26 cellular contexts compared by ENCODE assay signal in the genomic region with DNA sequence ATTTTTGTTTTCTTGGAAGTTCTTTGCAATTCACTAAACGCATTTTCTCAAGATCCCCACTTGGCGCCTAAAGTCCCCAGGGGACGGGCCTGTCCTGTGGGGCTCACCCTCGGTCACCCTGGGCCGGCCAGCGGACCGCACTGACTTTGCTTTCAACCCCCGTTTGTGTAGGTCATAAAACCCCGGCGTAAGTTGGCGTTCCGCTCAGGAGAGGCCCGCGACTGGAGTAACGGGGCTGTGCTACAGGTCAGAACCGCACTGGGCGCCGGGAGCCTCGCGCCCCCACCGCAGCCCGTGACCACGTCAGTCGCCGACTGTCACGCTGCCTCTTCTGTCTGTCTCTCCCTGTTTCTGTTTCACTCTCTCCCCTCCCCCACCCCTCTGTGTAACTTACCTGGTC. TPM values are rescaled to one million over a fixed set of nuclear protein-coding genes. Genes with fewer than 3 reads are reported as not detected.
"Had no signal": no experiment of that assay in that cellular context is flagged by ENCODE, and none has a peak within 500 bp of the region (broad histone marks: within the 10 kb centered on the region; RNA-seq: fewer than 3 reads in every experiment).

No MANE protein-coding gene starts in this region.

- ATAC-seq: heart right ventricle; left colon; left lung; natural killer cell; pancreas; right cardiac atrium; sciatic nerve; stimulated activated memory B cell treated with anti-CD40 and anti-IgM and Interleukin-4, amounts not matched to agents 10 μg/mL and 1 μg/mL and 100 μg/mL, for 72 hours; stimulated activated naive CD8-positive, alpha-beta T cell treated with anti-CD3 and anti-CD28 coated beads, Interleukin-15, Interleukin-2, amounts not matched to agents 100 U/mL and 50 U/mL, for 24 hours had no signal

- H3K9me3 Mint-ChIP-seq: mesothelial cell of epicardium; naive B cell; natural killer cell; stimulated activated memory B cell treated with anti-CD40 and anti-IgM and Interleukin-4, amounts not matched to agents 10 μg/mL and 1 μg/mL and 100 μg/mL, for 72 hours had no signal

- H3K4me1 ChIP-seq: heart right ventricle, left lung, pancreas, prostate gland, stomach, testis, transverse colon, upper lobe of left lung, vagina had no signal

- H3K4me1 Mint-ChIP-seq: mesothelial cell of epicardium; stimulated activated memory B cell treated with anti-CD40 and anti-IgM and Interleukin-4, amounts not matched to agents 10 μg/mL and 1 μg/mL and 100 μg/mL, for 72 hours had no signal

- FAIRE-seq: keratinocyte, pancreas had no signal

- H3K27ac ChIP-seq: heart right ventricle, hepatocyte, left lung, pancreas, prostate gland, skin epidermis, stomach, testis, transverse colon, upper lobe of left lung, vagina had no signal

- DNase-seq: heart right ventricle; left colon; left lung; mesendoderm; naive B cell; natural killer cell; pancreas; posterior cingulate gyrus; retina; stimulated activated CD4-positive, alpha-beta T cell treated with anti-CD3 and anti-CD28 coated beads, Interleukin-4, amount 100 ng/mL, for 24 hours; stimulated activated naive CD8-positive, alpha-beta T cell treated with anti-CD3 and anti-CD28 coated beads, Interleukin-15, Interleukin-2, amounts not matched to agents 100 U/mL and 50 U/mL, for 24 hours; stomach; testis; thyroid gland; transverse colon had no signal

- H3K4me3 ChIP-seq: heart right ventricle, hepatocyte, left lung, lung, pancreas, prostate gland, skin epidermis, stomach, testis, thyroid gland, transverse colon, upper lobe of left lung, vagina had no signal

- H3K79me2 ChIP-seq: hepatocyte had no signal

- H3K36me3 Mint-ChIP-seq: natural killer cell had no signal

- H3K27me3 Mint-ChIP-seq: naive B cell; stimulated activated memory B cell treated with anti-CD40 and anti-IgM and Interleukin-4, amounts not matched to agents 10 μg/mL and 1 μg/mL and 100 μg/mL, for 72 hours had no signal

- H3K9me3 ChIP-seq: heart right ventricle, left lung, pancreas, prostate gland, stomach, testis, thyroid gland, transverse colon, upper lobe of left lung, vagina had no signal

- H2AFZ ChIP-seq: hepatocyte had no signal

- H3K4me2 ChIP-seq: hepatocyte had no signal

- H3K4me3 Mint-ChIP-seq: mesothelial cell of epicardium; naive B cell; natural killer cell; stimulated activated memory B cell treated with anti-CD40 and anti-IgM and Interleukin-4, amounts not matched to agents 10 μg/mL and 1 μg/mL and 100 μg/mL, for 72 hours had no signal

- H3K27me3 ChIP-seq: heart right ventricle, hepatocyte, left lung, pancreas, stomach, testis, thyroid gland, transverse colon, upper lobe of left lung, vagina had no signal

- H3K27ac Mint-ChIP-seq: mesothelial cell of epicardium; stimulated activated memory B cell treated with anti-CD40 and anti-IgM and Interleukin-4, amounts not matched to agents 10 μg/mL and 1 μg/mL and 100 μg/mL, for 72 hours had no signal

RNA-seq across cellular contexts. Expression of gene CILP2, which starts 36.3 kb away (rescaled TPM):
- polyA plus RNA-seq: pancreas had no signal
